ENCODE assay signal across 7 cellular contexts in the genomic region with DNA sequence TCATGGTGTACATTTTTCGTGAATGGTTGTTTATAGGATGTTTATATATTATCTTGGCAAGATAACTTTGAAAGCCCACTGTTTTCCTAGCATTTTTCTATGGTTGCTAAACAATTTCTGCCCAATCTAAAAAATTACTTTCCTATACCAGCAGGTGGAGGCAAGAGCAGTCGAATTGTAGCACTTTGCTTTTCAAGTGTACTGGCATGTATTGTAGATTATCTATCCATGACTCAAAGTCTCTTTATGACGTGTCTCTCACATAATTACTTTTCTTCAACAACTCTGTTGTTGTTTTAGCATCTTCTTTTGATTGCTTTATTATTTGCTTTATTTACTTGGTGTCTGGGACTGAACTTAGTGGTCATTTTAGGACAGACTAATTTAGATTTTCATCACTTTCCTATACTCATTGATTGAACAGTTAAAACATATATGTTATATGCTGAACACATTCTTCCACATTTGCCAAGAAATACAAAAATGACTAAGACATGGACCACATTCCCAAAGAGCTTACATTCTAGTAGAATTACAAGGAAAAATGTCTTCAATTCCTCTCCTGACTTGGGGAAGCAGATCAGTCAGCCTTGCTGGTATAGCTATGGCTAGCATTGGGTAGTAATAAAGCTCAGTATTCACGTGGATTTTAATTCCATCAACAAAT. TPM values are rescaled to one million over a fixed set of nuclear protein-coding genes. Genes with fewer than 3 reads are reported as not detected.
DNase-seq lines count a peak whose midpoint lies in the region; ATAC-seq and TF ChIP-seq lines count a peak whose summit lies in the region.

No MANE protein-coding gene starts in this region.

- H3K36me3 Mint-ChIP-seq in chondrocyte (ENCODE audit: low read depth), result peaks cover 3% of the 10 kb centered on the region

- DNase-seq in EH (ENCODE audit: low read depth), result peak; percentile 87
- peak; percentile 89 for DNase-seq in RKO (ENCODE audit: low spot score)
- DNase-seq in chondrocyte (ENCODE audit: low spot score), result no peak
- peak; percentile 57 for DNase-seq in myocyte (ENCODE audit: low read depth)
- no peak for DNase-seq in OCI-M2 (lab: John Stamatoyannopoulos, UW; ENCODE audit: unreplicated experiment)

- H3K4me3 Mint-ChIP-seq in chondrocyte (ENCODE audit: unreplicated experiment), result no peak overlapping the region

- ATAC-seq in GM19043 (IDR thresholded peaks at IDR 0.05; ENCODE audit: low read depth, unreplicated experiment) (peak; percentile 88), HG03175 (IDR thresholded peaks at IDR 0.05; ENCODE audit: unreplicated experiment) (peak; percentile 90)

- H3K27me3 Mint-ChIP-seq in chondrocyte (ENCODE audit: low read depth), result no peaks in the 10 kb centered on the region

- H3K4me1 Mint-ChIP-seq in chondrocyte (ENCODE audit: low read depth), result peaks cover 23% of the 10 kb centered on the region

- TF ChIP-seq CTCF in chondrocyte (IDR thresholded peaks at IDR 0.05), result peak; percentile 92

- H3K9me3 Mint-ChIP-seq in chondrocyte (ENCODE audit: low read depth), result peaks cover 4% of the 10 kb centered on the region

- peak overlapping the region; percentile 72 for H3K27ac Mint-ChIP-seq in chondrocyte (ENCODE audit: unreplicated experiment)

RNA-seq across cellular contexts. Expression of a gene that starts 20.7 kb away (rescaled TPM):
- 36.4 to 44.0 TPM (median 38.6 TPM) in 3 replicates for total RNA-seq in chondrocyte
- total RNA-seq in myocyte, result 26.3 and 31.1 TPM in 2 replicates
- polyA plus RNA-seq in myocyte (2012), result 18.7 TPM

RNA-seq across cellular contexts. Expression of a gene that starts 20.8 kb away (rescaled TPM):
- total RNA-seq in chondrocyte (19.5 to 30.9 TPM (median 27.9 TPM) in 3 replicates), myocyte (8.7 and 24.7 TPM in 2 replicates)
- 7.0 TPM for polyA plus RNA-seq in myocyte (2012)

Comparison
In these comparisons a context has a peak if more than half of its experiments do, and no peak if none do; other contexts are left out.
1. DNase-seq: peak in EH (single experiment), RKO (single experiment) and myocyte (single experiment); none in chondrocyte (single experiment) and OCI-M2 (single experiment).